In genomic region chr17:50719144-50719923, GRCh38 we compare ENCODE assay signal across 1 cellular context.
TF ChIP-seq lines count a peak whose summit lies in the region.

TSS of gene LUC7L3 (plus strand) at chr17:50719603. CDS start at chr17:50719733, 130 bp downstream.

TF ChIP-seq in HepG2, 621 proteins besides CTCF, POLR2A, EP300 and RAD21 (continued from another document and continues in another):
- TF ChIP-seq ARID5B (CRISPR knock-in tag; IDR thresholded peaks at IDR 0.05) (peak; percentile 69), ZNF501 (CRISPR knock-in tag; IDR thresholded peaks at IDR 0.05) (peak; percentile 99), ZNF446 (CRISPR knock-in tag; IDR thresholded peaks at IDR 0.05) (peak; percentile 95; the same call in 1 of the 2 replicates), ZNF468 (CRISPR knock-in tag; IDR thresholded peaks at IDR 0.05) (peak; percentile 87; the same call in 1 of the 2 replicates), HNRNPUL1 (IDR thresholded peaks at IDR 0.05; ENCODE audit: low read depth, low read length) (peak; percentile 90), IKZF5 (CRISPR knock-in tag; IDR thresholded peaks at IDR 0.05) (peak; percentile 96), PAXIP1 (CRISPR knock-in tag; conservative IDR thresholded peaks at IDR 0.05) (peak; percentile 82), TFDP2 (CRISPR knock-in tag; IDR thresholded peaks at IDR 0.05) (peak; percentile 89), ZNF780A (CRISPR knock-in tag; IDR thresholded peaks at IDR 0.05) (peak; percentile 70; the same call in 1 of the 2 replicates), ZFP36L2 (CRISPR knock-in tag; IDR thresholded peaks at IDR 0.05) (peak; percentile 86; the same call in 1 of the 2 replicates), MZF1 (CRISPR knock-in tag; IDR thresholded peaks at IDR 0.05; ENCODE audit: borderline replicate concordance) (no peak), JUN (CRISPR knock-in tag; IDR thresholded peaks at IDR 0.05) (peak; percentile 29; the same call in 1 of the 2 replicates), RBFOX2 (IDR thresholded peaks at IDR 0.05; ENCODE audit: low read depth, low read length) (peak; percentile 100), ZNF543 (CRISPR knock-in tag; IDR thresholded peaks at IDR 0.05) (peak; percentile 89), ZNF772 (CRISPR knock-in tag; IDR thresholded peaks at IDR 0.05) (peak; percentile 99), ZNF569 (CRISPR knock-in tag; IDR thresholded peaks at IDR 0.05; ENCODE audit: borderline replicate concordance) (peak; percentile 82; the same call in 1 of the 2 replicates), BRF2 (CRISPR knock-in tag; IDR thresholded peaks at IDR 0.05) (peak; percentile 48; the same call in 1 of the 2 replicates), ZNF460 (CRISPR knock-in tag; IDR thresholded peaks at IDR 0.05; ENCODE audit: borderline replicate concordance) (peak; percentile 12), NR2C2 (CRISPR knock-in tag; IDR thresholded peaks at IDR 0.05; ENCODE audit: borderline replicate concordance) (peak; percentile 78; the same call in 1 of the 2 replicates), MBNL3 (CRISPR knock-in tag; conservative IDR thresholded peaks at IDR 0.05) (no peak), ASH2L (IDR thresholded peaks at IDR 0.05; ENCODE audit: insufficient read length, low read depth, low read length) (peak; percentile 99), MEF2D (CRISPR knock-in tag; IDR thresholded peaks at IDR 0.05) (peak; percentile 73), ZNF883 (CRISPR knock-in tag; IDR thresholded peaks at IDR 0.05; ENCODE audit: not compliant biosample characterization) (peak; percentile 97), ZSCAN20 (CRISPR knock-in tag; IDR thresholded peaks at IDR 0.05; ENCODE audit: borderline replicate concordance) (peak; percentile 91), ZNF292 (CRISPR knock-in tag; IDR thresholded peaks at IDR 0.05; ENCODE audit: borderline replicate concordance, low read depth) (no peak), DR1 (CRISPR knock-in tag; IDR thresholded peaks at IDR 0.05) (peak; percentile 77), HOXD1 (CRISPR knock-in tag; IDR thresholded peaks at IDR 0.05) (0 out of 2 replicates have a peak, but pooled peaks have one; percentile 69), RNF219 (CRISPR knock-in tag; IDR thresholded peaks at IDR 0.05) (no peak), ZNF629 (CRISPR knock-in tag; conservative IDR thresholded peaks at IDR 0.05) (peak; percentile 32), BATF2 (CRISPR knock-in tag; IDR thresholded peaks at IDR 0.05) (peak; percentile 95), TCF7 (IDR thresholded peaks at IDR 0.05; ENCODE audit: low read depth) (no peak), BCL3 (CRISPR knock-in tag; IDR thresholded peaks at IDR 0.05) (peak; percentile 89), ZSCAN29 (CRISPR knock-in tag; conservative IDR thresholded peaks at IDR 0.05) (0 out of 2 replicates have a peak, but pooled peaks have one; percentile 64), AKAP8 (CRISPR knock-in tag; IDR thresholded peaks at IDR 0.05) (peak; percentile 37; the same call in 1 of the 2 replicates), ZSCAN9 (CRISPR knock-in tag; IDR thresholded peaks at IDR 0.05; ENCODE audit: borderline replicate concordance) (peak; percentile 83; the same call in 1 of the 2 replicates), SALL2 (CRISPR knock-in tag; IDR thresholded peaks at IDR 0.05) (peak; percentile 76; the same call in 1 of the 2 replicates), ONECUT2 (CRISPR knock-in tag; IDR thresholded peaks at IDR 0.05) (peak; percentile 68), JDP2 (CRISPR knock-in tag; IDR thresholded peaks at IDR 0.05; ENCODE audit: borderline replicate concordance) (no peak), ZNF781 (CRISPR knock-in tag; IDR thresholded peaks at IDR 0.05; ENCODE audit: borderline replicate concordance, not compliant biosample characterization) (no peak), TOE1 (CRISPR knock-in tag; IDR thresholded peaks at IDR 0.05) (peak; percentile 93), ZBED4 (CRISPR knock-in tag; IDR thresholded peaks at IDR 0.05; ENCODE audit: borderline replicate concordance) (peak; percentile 79; the same call in 1 of the 2 replicates)
